31 cellular contexts compared by ENCODE assay signal in the genomic region with DNA sequence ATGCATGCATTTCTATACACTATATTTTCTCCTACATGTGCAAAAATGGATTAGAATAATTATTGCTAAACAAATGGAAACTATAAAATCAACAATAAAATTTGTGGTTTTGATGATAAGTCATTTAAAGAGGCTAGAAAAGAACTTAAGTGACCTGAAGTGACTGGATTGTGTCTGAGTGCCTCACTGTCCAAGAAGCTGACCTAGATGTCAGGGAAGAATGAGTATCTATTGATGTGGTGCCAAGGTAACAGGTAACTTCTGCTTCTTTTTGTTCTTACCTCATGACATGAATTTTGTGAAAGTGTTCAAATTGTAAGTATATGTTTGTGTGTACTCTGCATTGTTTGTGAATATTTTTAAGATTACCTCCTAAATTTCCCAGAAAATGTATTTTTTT.
"Had no signal": no experiment of that assay in that cellular context is flagged by ENCODE, and none has a peak within 500 bp of the region (broad histone marks: within the 10 kb centered on the region; RNA-seq: fewer than 3 reads in every experiment).

No MANE protein-coding gene starts in this region.

- H3K4me1 ChIP-seq: adrenal gland, breast epithelium had no signal

- DNase-seq: activated B cell treated with CpG ODN at 0.5 μM for 24 hours; activated CD4-positive, alpha-beta memory T cell treated with anti-CD3 and anti-CD28 coated beads for 36 hours; activated CD4-positive, alpha-beta T cell treated with anti-CD3 and anti-CD28 coated beads for 4 hours; activated CD4-positive, alpha-beta T cell treated with anti-CD3 and anti-CD28 coated beads, Interleukin-2, amount 10 ng/mL, durations not matched to agents 24 days and 14 days; activated CD4-positive, alpha-beta T cell treated with anti-CD3 and anti-CD28 coated beads, Interleukin-2, amount 50 U/mL, for 1 hour; activated CD4-positive, alpha-beta T cell treated with anti-CD3 and anti-CD28 coated beads, Interleukin-2, amount 50 U/mL, for 4 hours; activated CD4-positive, CD25-positive, alpha-beta regulatory T cell treated with anti-CD3 and anti-CD28 coated beads, Interleukin-2, amount 50 U/mL, for 72 hours; activated CD8-positive, alpha-beta memory T cell treated with anti-CD3 and anti-CD28 coated beads, Interleukin-2, amount 50 U/mL, for 4 hours; activated CD8-positive, alpha-beta T cell treated with anti-CD3 and anti-CD28 coated beads for 36 hours; activated effector memory CD4-positive, alpha-beta T cell treated with anti-CD3 and anti-CD28 coated beads, Interleukin-2, amount 50 U/mL, for 16 hours; activated gamma-delta T cell treated with Interleukin-2 at 50 U/mL for 16 hours; activated naive CD4-positive, alpha-beta T cell; activated naive CD4-positive, alpha-beta T cell treated with anti-CD3 and anti-CD28 coated beads for 36 hours; activated naive CD4-positive, alpha-beta T cell treated with anti-CD3 and anti-CD28 coated beads, Interleukin-2, amount 50 U/mL, for 16 hours; activated naive CD8-positive, alpha-beta T cell treated with anti-CD3 and anti-CD28 coated beads for 36 hours; activated T-cell treated with anti-CD3 and anti-CD28 coated beads for 4 hours; activated T-cell treated with anti-CD3 and anti-CD28 coated beads, Interleukin-2, amount 50 U/mL, for 1 hour; activated T-cell treated with anti-CD3 and anti-CD28 coated beads, Interleukin-2, amount 50 U/mL, for 4 hours; activated T-cell treated with anti-CD3 and anti-CD28 coated beads, Interleukin-2, amount 50 U/mL, for 72 hours; adrenal gland; amniotic stem cell; body of pancreas; brain microvascular endothelial cell; central memory CD4-positive, alpha-beta T cell; T-helper 2 cell; T-helper 9 cell had no signal

- FAIRE-seq: astrocyte had no signal

- ATAC-seq: activated CD8-positive, alpha-beta T cell treated with anti-CD3 and anti-CD28 coated beads for 36 hours; activated naive CD4-positive, alpha-beta T cell treated with anti-CD3 and anti-CD28 coated beads, Interleukin-2, amount 50 U/mL, for 72 hours; activated T-cell treated with anti-CD3 and anti-CD28 coated beads, Interleukin-2, amount 50 U/mL, for 4 hours; activated T-cell treated with anti-CD3 and anti-CD28 coated beads, Interleukin-2, amount 50 U/mL, for 72 hours; activated T-helper 17 cell treated with anti-CD3 and anti-CD28 coated beads, Interleukin-2, amount 50 U/mL, for 72 hours; body of pancreas had no signal

- H3K4me3 ChIP-seq: adrenal gland, body of pancreas, breast epithelium had no signal

- H3K36me3 ChIP-seq: adrenal gland, brain microvascular endothelial cell, breast epithelium had no signal

- H3K9me3 ChIP-seq: adrenal gland, body of pancreas, breast epithelium had no signal

- H3K27ac ChIP-seq: adrenal gland, brain microvascular endothelial cell, breast epithelium, VCaP had no signal

- H3K27me3 ChIP-seq: adrenal gland, body of pancreas, brain microvascular endothelial cell, breast epithelium had no signal
